ENCODE assay signal across 8 cellular contexts in the genomic region with DNA sequence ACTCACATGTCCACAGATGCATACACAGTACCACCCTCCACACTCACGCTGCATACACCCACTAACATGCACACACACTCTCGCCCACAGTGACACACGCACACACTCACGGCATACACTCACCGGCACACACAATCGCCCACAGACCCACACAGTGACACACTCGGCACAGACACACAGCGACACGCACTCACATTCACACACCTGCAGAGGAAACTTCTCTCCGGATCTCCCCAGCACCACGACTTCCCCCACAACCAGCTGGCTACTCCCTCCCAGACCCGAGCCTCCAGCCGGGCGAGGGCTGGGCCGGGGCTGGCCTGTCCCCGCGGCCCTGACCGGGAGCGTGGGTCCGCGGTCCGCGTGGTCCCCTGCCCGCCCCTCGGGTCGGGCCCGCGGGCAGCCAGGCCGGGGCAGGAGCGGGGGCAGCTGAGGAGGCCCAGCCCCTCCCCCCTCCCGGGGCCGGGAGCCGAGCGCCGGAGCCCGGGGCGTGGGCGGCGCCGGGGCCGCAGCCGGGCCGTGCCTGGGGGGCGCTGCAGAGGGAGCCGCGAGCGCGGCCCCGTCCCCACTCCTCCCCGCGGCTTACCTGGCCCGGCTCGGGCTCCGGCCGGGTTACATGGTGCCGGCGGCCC. TPM values are rescaled to one million over a fixed set of nuclear protein-coding genes. Genes with fewer than 3 reads are reported as not detected.
DNase-seq lines count a peak whose midpoint lies in the region; ATAC-seq and TF ChIP-seq lines count a peak whose summit lies in the region.

No MANE protein-coding gene starts in this region.

- peak; percentile 73 for DNase-seq in DMS 273 (lab: John Stamatoyannopoulos, UW; ENCODE audit: unreplicated experiment)
- DNase-seq in DMS 273 treated with DMSO at 0.1 percent for 48 hours (lab: John Stamatoyannopoulos, UW), result no peak
- DNase-seq in PC-3, result no peak
- DNase-seq in endothelial cell (ENCODE audit: low spot score), result peak; percentile 22
- DNase-seq in skeletal muscle cell (ENCODE audit: low read depth), result no peak
- no peak for DNase-seq in pons (ENCODE audit: low spot score)
- DNase-seq in activated CD8-positive, alpha-beta memory T cell treated with anti-CD3 and anti-CD28 coated beads, Interleukin-2, amount 50 U/mL, for 4 hours, result no peak

- H3K4me1 ChIP-seq in PC-3 (ENCODE audit: insufficient read depth, low read length), result no peaks in the 10 kb centered on the region

- peaks cover 9% of the 10 kb centered on the region for H3K4me1 Mint-ChIP-seq in endothelial cell (ENCODE audit: unreplicated experiment)

- no peaks in the 10 kb centered on the region for H3K79me2 ChIP-seq in PC-3 (ENCODE audit: low read length)

- no peaks in the 10 kb centered on the region for H3K36me3 ChIP-seq in PC-3 (ENCODE audit: low read depth, low read length)

- H2AFZ ChIP-seq in PC-3 (ENCODE audit: low read length), result no peak overlapping the region

- intact Hi-C loops in PC-3 (cut with micrococcal nuclease), result no loop called here

- POLR2A ChIA-PET in PC-3 (lab: Charles Lee; ENCODE audit: unreplicated experiment), result no interaction called here

- BruUV-seq in PC-3 (replicated peaks; lab: Mats Ljungman, UMichigan), result no TSS peak

- peaks cover 19% of the 10 kb centered on the region for H3K27me3 Mint-ChIP-seq in endothelial cell (ENCODE audit: unreplicated experiment)

- H3K4me3 ChIP-seq in PC-3 (ENCODE audit: low read length) (no peak overlapping the region), skeletal muscle cell (ENCODE audit: low read depth, low read length) (peak overlapping the region; percentile 21)

- TF ChIP-seq CTCF in PC-3 (conservative IDR thresholded peaks at IDR 0.05; ENCODE audit: low read depth, low read length), result no peak
- no peak for TF ChIP-seq CTCF in endothelial cell (IDR thresholded peaks at IDR 0.05; ENCODE audit: unreplicated experiment)

- H3K27me3 ChIP-seq in PC-3 (ENCODE audit: low read length), result peaks cover 56% of the 10 kb centered on the region

- H3K9ac ChIP-seq in PC-3 (ENCODE audit: low read length), result no peak overlapping the region

- H3K9me2 ChIP-seq in PC-3 (replicated peaks; ENCODE audit: low read length), result no peaks in the 10 kb centered on the region

- CTCF ChIA-PET in PC-3 (lab: Charles Lee), result no interaction called here

- peaks cover 9% of the 10 kb centered on the region for H3K36me3 Mint-ChIP-seq in endothelial cell (ENCODE audit: low read depth, unreplicated experiment)

- ATAC-seq in PC-3 (peak; percentile 13; the same call in 1 of the 2 replicates), HG03045 (IDR thresholded peaks at IDR 0.05; ENCODE audit: unreplicated experiment) (no peak)

- H3K9me3 ChIP-seq in PC-3 (ENCODE audit: low read length), result no peaks in the 10 kb centered on the region

- peak overlapping the region; percentile 11 for H3K27ac Mint-ChIP-seq in endothelial cell (ENCODE audit: unreplicated experiment)

- H3K9me3 Mint-ChIP-seq in endothelial cell (ENCODE audit: unreplicated experiment), result no peaks in the 10 kb centered on the region

- H3K4me3 Mint-ChIP-seq in endothelial cell (ENCODE audit: unreplicated experiment), result peak overlapping the region; percentile 92

- no peak overlapping the region for H3K27ac ChIP-seq in PC-3 (ENCODE audit: low read length)

- H4K20me1 ChIP-seq in PC-3 (ENCODE audit: low read length), result no peaks in the 10 kb centered on the region

- no peaks in the 10 kb centered on the region for H3F3A ChIP-seq in PC-3 (ENCODE audit: low read length, unreplicated experiment)

- peak overlapping the region; percentile 26; the same call in 1 of the 2 replicates for H3K4me2 ChIP-seq in PC-3 (ENCODE audit: low read length)

RNA-seq across cellular contexts. Expression of a gene that starts 0.5 kb away (rescaled TPM):
- total RNA-seq in PC-3 (2014; rRNA removed), result not detected in 2 replicates
- total RNA-seq in endothelial cell (ENCODE audit: unreplicated experiment), result 9.1 TPM

RNA-seq across cellular contexts. Expression of a gene that starts 56.2 kb away (rescaled TPM):
- total RNA-seq in PC-3 (2014; rRNA removed) (10.7 and 10.9 TPM in 2 replicates), endothelial cell (ENCODE audit: unreplicated experiment) (18.9 TPM)

Comparison
In these comparisons a context has a peak if more than half of its experiments do, and no peak if none do; other contexts are left out.
1. DNase-seq: peak in DMS 273 (single experiment) and endothelial cell (single experiment); none in DMS 273 treated with DMSO at 0.1 percent for 48 hours (single experiment), PC-3 (single experiment), skeletal muscle cell (single experiment), pons (single experiment) and activated CD8-positive, alpha-beta memory T cell treated with anti-CD3 and anti-CD28 coated beads, Interleukin-2, amount 50 U/mL, for 4 hours (single experiment).
2. RNA of a gene that starts 0.5 kb away (total RNA-seq): 9.1 TPM in endothelial cell (single experiment); not detected in PC-3; every median in the first group is over 10 times any median in the second.